Comparison of ENCODE assay signal across 20 cellular contexts in genomic region chr21:38243732-38244406, GRCh38. TPM values are rescaled to one million over a fixed set of nuclear protein-coding genes. Genes with fewer than 3 reads are reported as not detected.
A peak's percentile ranks its signal among the peaks of the same experiment; 100 is the strongest.
DNase-seq lines count a peak whose midpoint lies in the region; ATAC-seq, FAIRE-seq and TF ChIP-seq lines count a peak whose summit lies in the region.
"Had no signal": no experiment of that assay in that cellular context is flagged by ENCODE, and none has a peak within 500 bp of the region (broad histone marks: within the 10 kb centered on the region; RNA-seq: fewer than 3 reads in every experiment).

No MANE protein-coding gene starts in this region.

- peaks cover 7% of the 10 kb centered on the region for H3K9me3 Mint-ChIP-seq in activated naive CD4-positive, alpha-beta T cell treated with anti-CD3 and anti-CD28 coated beads, Interleukin-2, amount 10 ng/mL, durations not matched to agents 7 days and 5 days
- H3K9me3 Mint-ChIP-seq in stimulated activated naive CD8-positive, alpha-beta T cell treated with anti-CD3 and anti-CD28 coated beads, Interleukin-15, amount 100 ng/mL, for 72 hours = peaks cover 8 to 16% of the 10 kb centered on the region in 2 donors

- H3F3A ChIP-seq in MM.1S (ENCODE audit: insufficient read depth, low read length) = peaks cover 17% of the 10 kb centered on the region

- peak; percentile 70 for ATAC-seq in GM12878
- ATAC-seq in stimulated activated naive CD8-positive, alpha-beta T cell treated with anti-CD3 and anti-CD28 coated beads, Interleukin-15, amount 100 ng/mL, for 72 hours = peak; percentile 26
- ATAC-seq in HG03354 (IDR thresholded peaks at IDR 0.05; ENCODE audit: poor library complexity, severe bottlenecking, unreplicated experiment) = no peak
- ATAC-seq: heart left ventricle; stimulated activated memory B cell treated with anti-CD40 and anti-IgM and Interleukin-4, amounts not matched to agents 10 μg/mL and 1 μg/mL and 100 μg/mL, for 72 hours had no signal

- H3K36me3 Mint-ChIP-seq in activated naive CD4-positive, alpha-beta T cell treated with anti-CD3 and anti-CD28 coated beads, Interleukin-2, amount 10 ng/mL, durations not matched to agents 7 days and 5 days = peaks cover 2% of the 10 kb centered on the region
- H3K36me3 Mint-ChIP-seq: IgD-negative memory B cell; stimulated activated memory B cell treated with anti-CD40 and anti-IgM and Interleukin-4, amounts not matched to agents 10 μg/mL and 1 μg/mL and 100 μg/mL, for 72 hours had no signal

- WGBS in GM12878 (ENCODE audit: insufficient coverage, insufficient replicate concordance, low lambda C conversion rate, missing lambda C conversion rate) = 12% methylated on average over 7 of the region's 7 CpGs
- 81% methylated on average over 7 of the region's 7 CpGs for WGBS in suprapubic skin

- no TSS peak for BruUV-seq in GM12878 (replicated peaks; lab: Mats Ljungman, UMichigan)

- intact Hi-C loops in GM12878 (cut with micrococcal nuclease; ENCODE audit: unreplicated experiment) = loop anchor here (5.0 kb wide), 1 partner anchor 83 kb away; no protein-coding TSS in a partner anchor

- no peaks in the 10 kb centered on the region for H3K9me2 ChIP-seq in MM.1S (replicated peaks; ENCODE audit: insufficient read depth, low read length)

- CTCF ChIA-PET in activated naive CD4-positive, alpha-beta T cell treated with anti-CD3 and anti-CD28 coated beads, Interleukin-2, amount 10 ng/mL, durations not matched to agents 7 days and 5 days (lab: Charles Lee) = interaction anchor here (0.9 to 4.5 kb wide), 4 partner anchors 10 to 108 kb away, joined by 3 to 21 read pairs (median 4); no protein-coding TSS in a partner anchor
- CTCF ChIA-PET in GM12878 (lab: Yijun Ruan, JAX) = interaction anchor here (1.0 to 4.5 kb wide), 7 partner anchors 8 to 109 kb away, joined by 3 to 27 read pairs (median 6); no protein-coding TSS in a partner anchor

- DNase-seq in activated naive CD4-positive, alpha-beta T cell treated with anti-CD3 and anti-CD28 coated beads, Interleukin-2, amount 10 ng/mL, durations not matched to agents 7 days and 5 days = no peak
- no peak for DNase-seq in activated naive CD4-positive, alpha-beta T cell (lab: John Stamatoyannopoulos, UW)
- DNase-seq in MM.1S = peak; percentile 80
- DNase-seq in GM12878 (ENCODE audit: low read depth, low spot score) = peak; percentile 34
- peak in 1 of 2 donors; percentile 12 for DNase-seq in stimulated activated naive CD8-positive, alpha-beta T cell treated with anti-CD3 and anti-CD28 coated beads, Interleukin-15, amount 100 ng/mL, for 72 hours
- DNase-seq in foreskin fibroblast = no peak
- no peak for DNase-seq in suprapubic skin (ENCODE audit: low spot score in 2 of 2)
- DNase-seq: activated B cell treated with CpG ODN at 0.5 μM for 24 hours, Caco-2, heart left ventricle, islet precursor cell, mesendoderm, NCI-H1048, NCI-H774, nucleus accumbens had no signal

- TF ChIP-seq CTCF in MM.1S (IDR thresholded peaks at IDR 0.05; ENCODE audit: low read length) (no peak), GM12878 (IDR thresholded peaks at IDR 0.05 in 2 of 3, conservative IDR thresholded peaks at IDR 0.05 in 1 of 3; ENCODE audit: control insufficient read depth in 2 of 3, extremely low read depth in 1 of 3, insufficient read depth in 1 of 3, low read depth in 3 of 3, low read length in 3 of 3) (no peak), foreskin fibroblast (IDR thresholded peaks at IDR 0.05; ENCODE audit: low read depth, low read length) (no peak), suprapubic skin (IDR thresholded peaks at IDR 0.05) (no peak)

- H3K27me3 ChIP-seq in MM.1S (replicated peaks; ENCODE audit: insufficient read depth, low read length) (no peaks in the 10 kb centered on the region), GM12878 (replicated peaks in 1 of 2; ENCODE audit: control insufficient read depth in 2 of 2, insufficient read depth in 2 of 2, low read length in 1 of 2) (no peaks in the 10 kb centered on the region), suprapubic skin (no peaks in the 10 kb centered on the region)
- H3K27me3 ChIP-seq: esophagus muscularis mucosa, heart left ventricle had no signal

- H3K4me3 ChIP-seq in MM.1S (ENCODE audit: low read length) = peak overlapping the region; percentile 23
- H3K4me3 ChIP-seq in GM12878 = no peak overlapping the region
- H3K4me3 ChIP-seq in foreskin fibroblast (ENCODE audit: low read depth in 1 of 2, low read length in 2 of 2) = no peak overlapping the region
- H3K4me3 ChIP-seq in suprapubic skin = no peak overlapping the region
- H3K4me3 ChIP-seq: esophagus muscularis mucosa, heart left ventricle had no signal

- peak overlapping the region; percentile 39 for H3K27ac Mint-ChIP-seq in activated naive CD4-positive, alpha-beta T cell treated with anti-CD3 and anti-CD28 coated beads, Interleukin-2, amount 10 ng/mL, durations not matched to agents 7 days and 5 days
- H3K27ac Mint-ChIP-seq in stimulated activated naive CD8-positive, alpha-beta T cell treated with anti-CD3 and anti-CD28 coated beads, Interleukin-15, amount 100 ng/mL, for 72 hours = peak overlapping the region; percentile 82 to 95
- H3K27ac Mint-ChIP-seq: activated B cell treated with CpG ODN at 0.5 μM for 24 hours; dendritic cell treated with granulocyte-macrophage colony-stimulating factor and Interleukin-4, amounts not matched to agents 40 ng/mL and 50 ng/mL, for 4 days; IgD-negative memory B cell; stimulated activated memory B cell treated with anti-CD40 and anti-IgM and Interleukin-4, amounts not matched to agents 10 μg/mL and 1 μg/mL and 100 μg/mL, for 72 hours had no signal

- SMC1A ChIA-PET in GM12878 (lab: Charles Lee; ENCODE audit: uncharacterized antibody, unreplicated experiment) = interaction anchor here (0.7 to 5.6 kb wide), 8 partner anchors 10 to 108 kb away, joined by 3 to 54 read pairs (median 9); no protein-coding TSS in a partner anchor

- peaks cover 32% of the 10 kb centered on the region for H3K4me1 Mint-ChIP-seq in activated naive CD4-positive, alpha-beta T cell treated with anti-CD3 and anti-CD28 coated beads, Interleukin-2, amount 10 ng/mL, durations not matched to agents 7 days and 5 days
- peaks cover 42% of the 10 kb centered on the region for H3K4me1 Mint-ChIP-seq in stimulated activated naive CD8-positive, alpha-beta T cell treated with anti-CD3 and anti-CD28 coated beads, Interleukin-15, amount 100 ng/mL, for 72 hours
- H3K4me1 Mint-ChIP-seq: activated B cell treated with CpG ODN at 0.5 μM for 24 hours; IgD-negative memory B cell; stimulated activated memory B cell treated with anti-CD40 and anti-IgM and Interleukin-4, amounts not matched to agents 10 μg/mL and 1 μg/mL and 100 μg/mL, for 72 hours had no signal

- H3K79me2 ChIP-seq in MM.1S (ENCODE audit: low read length) (no peaks in the 10 kb centered on the region), GM12878 (ENCODE audit: control insufficient read depth, insufficient read depth, low read length) (no peaks in the 10 kb centered on the region)

- no peak for TF ChIP-seq RAD21 in GM12878 (IDR thresholded peaks at IDR 0.05; ENCODE audit: insufficient read depth, low read depth, low read length)

- H3K4me3 Mint-ChIP-seq in activated naive CD4-positive, alpha-beta T cell treated with anti-CD3 and anti-CD28 coated beads, Interleukin-2, amount 10 ng/mL, durations not matched to agents 7 days and 5 days = no peak overlapping the region
- H3K4me3 Mint-ChIP-seq in stimulated activated naive CD8-positive, alpha-beta T cell treated with anti-CD3 and anti-CD28 coated beads, Interleukin-15, amount 100 ng/mL, for 72 hours = peak overlapping the region; percentile 56 to 68
- H3K4me3 Mint-ChIP-seq: activated B cell treated with CpG ODN at 0.5 μM for 24 hours; dendritic cell treated with granulocyte-macrophage colony-stimulating factor and Interleukin-4, amounts not matched to agents 40 ng/mL and 50 ng/mL, for 4 days; IgD-negative memory B cell; stimulated activated memory B cell treated with anti-CD40 and anti-IgM and Interleukin-4, amounts not matched to agents 10 μg/mL and 1 μg/mL and 100 μg/mL, for 72 hours had no signal

- H3K4me1 ChIP-seq in MM.1S (ENCODE audit: low read length) = peaks cover 17% of the 10 kb centered on the region
- peaks cover 16% of the 10 kb centered on the region for H3K4me1 ChIP-seq in GM12878 (ENCODE audit: control insufficient read depth, insufficient read depth, low read length)
- H3K4me1 ChIP-seq in suprapubic skin = peaks cover 25% of the 10 kb centered on the region
- H3K4me1 ChIP-seq: Caco-2, esophagus muscularis mucosa had no signal

- H3K9ac ChIP-seq in MM.1S (ENCODE audit: low read length) (peak overlapping the region; percentile 27), GM12878 (ENCODE audit: control insufficient read depth, insufficient read depth, low read length) (no peak overlapping the region)

- H2AFZ ChIP-seq in MM.1S (ENCODE audit: low read length) (peak overlapping the region; percentile 16), GM12878 (ENCODE audit: control insufficient read depth, low read depth, low read length) (no peak overlapping the region)

- H4K20me1 ChIP-seq in MM.1S (ENCODE audit: insufficient read depth, low read length) (no peaks in the 10 kb centered on the region), GM12878 (ENCODE audit: control insufficient read depth, insufficient read depth) (no peaks in the 10 kb centered on the region)

- RAD21 ChIA-PET in GM12878 (lab: Charles Lee; ENCODE audit: unreplicated experiment) = interaction anchor here (1.4 to 4.2 kb wide), 7 partner anchors 9 to 108 kb away, joined by 3 to 20 read pairs (median 5); no protein-coding TSS in a partner anchor

- peaks cover 17% of the 10 kb centered on the region for H3K27me3 Mint-ChIP-seq in activated naive CD4-positive, alpha-beta T cell treated with anti-CD3 and anti-CD28 coated beads, Interleukin-2, amount 10 ng/mL, durations not matched to agents 7 days and 5 days
- peaks cover 24% of the 10 kb centered on the region for H3K27me3 Mint-ChIP-seq in stimulated activated naive CD8-positive, alpha-beta T cell treated with anti-CD3 and anti-CD28 coated beads, Interleukin-15, amount 100 ng/mL, for 72 hours

- in situ Hi-C loops in GM12878 (cut with MboI) = loop anchor here (25.0 kb wide), 1 partner anchor 1732 kb away; no protein-coding TSS in a partner anchor

- H3K27ac ChIP-seq in MM.1S (ENCODE audit: low read length) (peak overlapping the region; percentile 78), GM12878 (ENCODE audit: control insufficient read depth, insufficient read depth) (peak overlapping the region; percentile 18; the same call in 1 of the 2 replicates), suprapubic skin (no peak overlapping the region)
- H3K27ac ChIP-seq: esophagus muscularis mucosa, heart left ventricle had no signal

- no peak for FAIRE-seq in GM12878 (lab: Jason Lieb, UNC)

- no peak for TF ChIP-seq POLR2A in GM12878 (IDR thresholded peaks at IDR 0.05; ENCODE audit: low read depth, low read length)
- no peak for TF ChIP-seq POLR2A in suprapubic skin (IDR thresholded peaks at IDR 0.05)

- H3K9me3 ChIP-seq in MM.1S (replicated peaks; ENCODE audit: insufficient read depth, low read length) (no peaks in the 10 kb centered on the region), GM12878 (replicated peaks; ENCODE audit: control insufficient read depth, insufficient read depth, low read length) (no peaks in the 10 kb centered on the region; the same call in 2 of the 3 replicates), suprapubic skin (no peaks in the 10 kb centered on the region)
- H3K9me3 ChIP-seq: Caco-2, esophagus muscularis mucosa, heart left ventricle had no signal

- POLR2A ChIA-PET in GM12878 (lab: Charles Lee) = interaction anchor here (0.5 to 1.3 kb wide), 3 partner anchors 8 to 49 kb away, joined by 3 to 6 read pairs (median 4); no protein-coding TSS in a partner anchor

- TF ChIP-seq EP300 in GM12878 (IDR thresholded peaks at IDR 0.05; ENCODE audit: borderline replicate concordance in 1 of 2, control insufficient read depth in 1 of 2, low read depth in 2 of 2, low read length in 2 of 2) (no peak; a peak in 1 of 4 replicates), suprapubic skin (IDR thresholded peaks at IDR 0.05) (no peak)

- peak overlapping the region; percentile 58 for H3K4me2 ChIP-seq in MM.1S (ENCODE audit: low read depth, low read length)
- H3K4me2 ChIP-seq in GM12878 (ENCODE audit: control insufficient read depth, insufficient read depth) = peak overlapping the region; percentile 55; the same call in 1 of the 2 replicates

- no peaks in the 10 kb centered on the region for H3K36me3 ChIP-seq in MM.1S (replicated peaks; ENCODE audit: insufficient read depth, low read length)
- H3K36me3 ChIP-seq in GM12878 (ENCODE audit: control insufficient read depth in 2 of 2, insufficient read depth in 2 of 2, low read length in 1 of 2) = no peaks in the 10 kb centered on the region
- no peaks in the 10 kb centered on the region for H3K36me3 ChIP-seq in suprapubic skin
- H3K36me3 ChIP-seq: esophagus muscularis mucosa, heart left ventricle had no signal

RNA-seq across cellular contexts. Expression of gene KCNJ15, which starts 12.9 kb away (rescaled TPM):
- total RNA-seq in GM12878 (2013; cell fraction: nucleolus; rRNA removed) = 0.33 and 0.91 TPM in 2 replicates
- total RNA-seq in GM12878 (2014; rRNA removed) (not detected in 2 replicates), GM12878 (2014; rRNA removed; fragmentation: Illumina TruSeq; extraction: Trizol) (not detected in 2 replicates), GM12878 (2021) (0.46 and 0.56 TPM in 2 replicates), suprapubic skin (1 to 10 TPM; 4.6 to 9.2 (median 6.5) TPM)
- not detected for polyA plus RNA-seq in GM12878 (2011; ENCODE audit: low read depth)
- polyA plus RNA-seq in GM12878 (2011; rRNA removed) (1.9 and 2.7 TPM in 2 replicates), GM12878 (2014; fragmentation: Illumina TruSeq; extraction: Trizol) (0.19 TPM in 1 of 2 replicates, not detected in the other), GM12878 (2014; fragmentation: Nextera tagmentation; extraction: Ambion mirVana) (under 1 TPM in 1 of 2 experiments, not detected in 1; 0.05 TPM), GM12878 (2014; rRNA removed) (0.16 TPM in 1 of 2 replicates, not detected in the other), GM12878 (2016; fragmentation: Nextera tagmentation; extraction: Ambion mirVana) (not detected)
- polyA plus RNA-seq in GM12878 (2011; cell fraction: cytosol; rRNA removed) = 1.5 and 1.8 TPM in 2 replicates
- 2.4 and 2.5 TPM in 2 replicates for polyA plus RNA-seq in GM12878 (2011; cell fraction: nucleus; rRNA removed)
- polyA plus RNA-seq in GM12878 (2012) = 0.08 and 0.34 TPM in 2 replicates
- 3.7 and 4.2 TPM in 2 replicates for polyA minus RNA-seq in GM12878 (2011; rRNA and poly(A)+ RNA removed)
- 0.40 and 1.2 TPM in 2 replicates for polyA minus RNA-seq in GM12878 (2011; cell fraction: cytosol; rRNA and poly(A)+ RNA removed)
- polyA minus RNA-seq in GM12878 (2011; cell fraction: nucleus; rRNA and poly(A)+ RNA removed) = 0.24 and 0.57 TPM in 2 replicates
- total RNA-seq: activated B cell treated with CpG ODN at 0.5 μM for 24 hours, Caco-2 had no signal
- polyA plus RNA-seq: IgD-negative memory B cell had no signal

Comparison
In these comparisons a context has a peak if more than half of its experiments do, and no peak if none do; other contexts are left out.
1. DNase-seq: peak in MM.1S (single experiment) and GM12878 (single experiment); none in activated naive CD4-positive, alpha-beta T cell treated with anti-CD3 and anti-CD28 coated beads, Interleukin-2, amount 10 ng/mL, durations not matched to agents 7 days and 5 days (single experiment), activated naive CD4-positive, alpha-beta T cell (0 of 4), foreskin fibroblast (0 of 2) and suprapubic skin (0 of 2).